In genomic region chr1:181898773-181899172, GRCh38 we compare ENCODE assay signal across 21 cellular contexts.
"Had no signal": no experiment of that assay in that cellular context is flagged by ENCODE, and none has a peak within 500 bp of the region (broad histone marks: within the 10 kb centered on the region; RNA-seq: fewer than 3 reads in every experiment).

No MANE protein-coding gene starts in this region.

- H3K79me2 ChIP-seq: hepatocyte had no signal

- H3K36me3 ChIP-seq: left ventricle myocardium inferior, ovary, spleen, tibial nerve, upper lobe of left lung had no signal

- DNase-seq: islet precursor cell; left ventricle myocardium inferior; midbrain; mucosa of descending colon; naive thymus-derived CD4-positive, alpha-beta T cell; ovary; retina; right cardiac atrium; small intestine; spleen; stimulated activated CD4-positive, alpha-beta T cell treated with anti-CD3 and anti-CD28 coated beads, Interleukin-4, amount 100 ng/mL, for 24 hours; stimulated activated naive CD4-positive, alpha-beta T cell; upper lobe of left lung had no signal

- H3K9me3 ChIP-seq: mucosa of descending colon, ovary, tibial nerve had no signal

- ATAC-seq: mucosa of descending colon; naive thymus-derived CD4-positive, alpha-beta T cell; natural killer cell treated with Interleukin-12 subunit alpha and Interleukin-12 subunit beta and Interleukin-15 and Interleukin-18, amount 100 ng/mL, for 72 hours; sciatic nerve; stimulated activated effector memory CD8-positive, alpha-beta T cell treated with anti-CD3 and anti-CD28 coated beads, Interleukin-12 subunit alpha, Interleukin-12 subunit beta, amount 100 ng/mL, for 72 hours had no signal

- H3K27ac Mint-ChIP-seq: naive thymus-derived CD4-positive, alpha-beta T cell; natural killer cell treated with Interleukin-12 subunit alpha and Interleukin-12 subunit beta and Interleukin-15 and Interleukin-18, amount 100 ng/mL, for 72 hours; progenitor cell of endocrine pancreas; stimulated activated effector memory CD8-positive, alpha-beta T cell treated with anti-CD3 and anti-CD28 coated beads, Interleukin-12 subunit alpha, Interleukin-12 subunit beta, amount 100 ng/mL, for 72 hours; stimulated activated naive CD8-positive, alpha-beta T cell treated with anti-CD3 and anti-CD28 coated beads, Interleukin-15, Interleukin-2, amounts not matched to agents 100 ng/mL and 50 ng/mL, for 24 hours had no signal

- H3K27me3 ChIP-seq: hepatocyte, ovary, tibial nerve, upper lobe of left lung had no signal

- H3K36me3 Mint-ChIP-seq: naive thymus-derived CD4-positive, alpha-beta T cell; natural killer cell treated with Interleukin-12 subunit alpha and Interleukin-12 subunit beta and Interleukin-15 and Interleukin-18, amount 100 ng/mL, for 72 hours; stimulated activated effector memory CD8-positive, alpha-beta T cell treated with anti-CD3 and anti-CD28 coated beads, Interleukin-12 subunit alpha, Interleukin-12 subunit beta, amount 100 ng/mL, for 72 hours had no signal

- H3K4me2 ChIP-seq: hepatocyte had no signal

- H3K4me3 Mint-ChIP-seq: naive thymus-derived CD4-positive, alpha-beta T cell; natural killer cell treated with Interleukin-12 subunit alpha and Interleukin-12 subunit beta and Interleukin-15 and Interleukin-18, amount 100 ng/mL, for 72 hours; stimulated activated effector memory CD8-positive, alpha-beta T cell treated with anti-CD3 and anti-CD28 coated beads, Interleukin-12 subunit alpha, Interleukin-12 subunit beta, amount 100 ng/mL, for 72 hours; stimulated activated naive CD8-positive, alpha-beta T cell treated with anti-CD3 and anti-CD28 coated beads, Interleukin-15, Interleukin-2, amounts not matched to agents 100 ng/mL and 50 ng/mL, for 24 hours had no signal

- H3K9me3 Mint-ChIP-seq: natural killer cell treated with Interleukin-12 subunit alpha and Interleukin-12 subunit beta and Interleukin-15 and Interleukin-18, amount 100 ng/mL, for 72 hours; stimulated activated effector memory CD8-positive, alpha-beta T cell treated with anti-CD3 and anti-CD28 coated beads, Interleukin-12 subunit alpha, Interleukin-12 subunit beta, amount 100 ng/mL, for 72 hours; stimulated activated naive CD8-positive, alpha-beta T cell treated with anti-CD3 and anti-CD28 coated beads, Interleukin-15, Interleukin-2, amounts not matched to agents 100 ng/mL and 50 ng/mL, for 24 hours had no signal

- H3K4me1 ChIP-seq: left ventricle myocardium inferior, spleen, tibial nerve, upper lobe of left lung had no signal

- H2AFZ ChIP-seq: hepatocyte had no signal

- H3K4me3 ChIP-seq: hepatocyte, left ventricle myocardium inferior, lung, mucosa of descending colon, ovary, spleen, tibial nerve, upper lobe of left lung had no signal

- H3K27ac ChIP-seq: hepatocyte, left ventricle myocardium inferior, ovary, spleen, tibial nerve, upper lobe of left lung had no signal

- H3K4me1 Mint-ChIP-seq: naive thymus-derived CD4-positive, alpha-beta T cell; stimulated activated effector memory CD8-positive, alpha-beta T cell treated with anti-CD3 and anti-CD28 coated beads, Interleukin-12 subunit alpha, Interleukin-12 subunit beta, amount 100 ng/mL, for 72 hours had no signal
